8 cellular contexts compared by ENCODE assay signal in genomic region chr19:46976845-46977320, GRCh38. TPM values are rescaled to one million over a fixed set of nuclear protein-coding genes. Genes with fewer than 3 reads are reported as not detected.
DNase-seq lines count a peak whose midpoint lies in the region; ATAC-seq and TF ChIP-seq lines count a peak whose summit lies in the region.

No MANE protein-coding gene starts in this region.

- H3K27me3 Mint-ChIP-seq in T-helper 17 cell, result no peaks in the 10 kb centered on the region

- H2AFZ ChIP-seq in parathyroid adenoma (no peak overlapping the region), OCI-LY7 (ENCODE audit: low read length) (no peak overlapping the region)

- CTCF ChIA-PET in OCI-LY7 (lab: Charles Lee; ENCODE audit: unreplicated experiment), result no interaction called here

- BruUV-seq in OCI-LY7 (replicated peaks; lab: Mats Ljungman, UMichigan), result no TSS peak

- H4K20me1 ChIP-seq in OCI-LY7 (ENCODE audit: insufficient read depth, low read length), result no peaks in the 10 kb centered on the region

- no peaks in the 10 kb centered on the region for H3K36me3 Mint-ChIP-seq in T-helper 17 cell (ENCODE audit: low read depth)

- ATAC-seq in T-helper 17 cell, result no peak
- ATAC-seq in GM18870 (IDR thresholded peaks at IDR 0.05; ENCODE audit: unreplicated experiment), result no peak

- intact Hi-C loops in OCI-LY7 (cut with micrococcal nuclease; ENCODE audit: unreplicated experiment), result no loop called here

- H3K36me3 ChIP-seq in parathyroid adenoma (ENCODE audit: control insufficient read depth, insufficient read depth, low read length) (no peaks in the 10 kb centered on the region), OCI-LY7 (ENCODE audit: insufficient read depth, low read length) (no peaks in the 10 kb centered on the region; the same call in 1 of the 2 replicates)

- H3K9me3 ChIP-seq in T-helper 17 cell (ENCODE audit: control insufficient read depth, low read length, poor library complexity, severe bottlenecking) (no peaks in the 10 kb centered on the region), parathyroid adenoma (ENCODE audit: control insufficient read depth, low read length) (no peaks in the 10 kb centered on the region), OCI-LY7 (ENCODE audit: low read length) (no peaks in the 10 kb centered on the region)

- peak overlapping the region; percentile 81 for H3K27ac ChIP-seq in parathyroid adenoma
- H3K27ac ChIP-seq in OCI-LY7 (ENCODE audit: low read depth, low read length, poor library complexity, severe bottlenecking), result no peak overlapping the region

- no peak overlapping the region for H3K4me3 ChIP-seq in fibroblast of villous mesenchyme (ENCODE audit: low read depth, low read length)
- H3K4me3 ChIP-seq in parathyroid adenoma (ENCODE audit: low read depth, low read length), result peak overlapping the region; percentile 5
- H3K4me3 ChIP-seq in OCI-LY7 (ENCODE audit: low read depth, low read length, poor library complexity, severe bottlenecking), result no peak overlapping the region

- peaks cover 27% of the 10 kb centered on the region for H3K4me1 Mint-ChIP-seq in T-helper 17 cell

- POLR2A ChIA-PET in OCI-LY7 (lab: Charles Lee), result interaction anchor here (1.1 kb wide), 1 partner anchor 13 kb away, joined by 3 read pairs; no protein-coding TSS in a partner anchor

- TF ChIP-seq CTCF in fibroblast of villous mesenchyme (IDR thresholded peaks at IDR 0.05; ENCODE audit: insufficient read depth, low read depth, low read length), result no peak
- TF ChIP-seq CTCF in parathyroid adenoma (IDR thresholded peaks at IDR 0.05), result no peak
- no peak for TF ChIP-seq CTCF in OCI-LY7 (conservative IDR thresholded peaks at IDR 0.05; ENCODE audit: low read length)

- H3K27me3 ChIP-seq in parathyroid adenoma (ENCODE audit: control insufficient read depth, insufficient read depth, low read length), result no peaks in the 10 kb centered on the region

- peaks cover 36% of the 10 kb centered on the region for H3K4me1 ChIP-seq in parathyroid adenoma
- no peaks in the 10 kb centered on the region for H3K4me1 ChIP-seq in OCI-LY7 (ENCODE audit: insufficient read depth, low read length, poor library complexity, severe bottlenecking)

- no peaks in the 10 kb centered on the region for H3K9me2 ChIP-seq in OCI-LY7 (ENCODE audit: insufficient read depth, low read length)

- peak; percentile 98 for DNase-seq in Caki2 (ENCODE audit: low read depth)
- DNase-seq in T-helper 17 cell, result no peak
- peak; percentile 94 for DNase-seq in fibroblast of villous mesenchyme (ENCODE audit: low read depth)
- DNase-seq in OCI-LY7 (ENCODE audit: low spot score), result no peak
- no peak for DNase-seq in activated T-cell treated with anti-CD3 and anti-CD28 coated beads, Interleukin-2, amount 50 U/mL, for 48 hours
- DNase-seq in KBM-7, result no peak

- in situ Hi-C loops in Caki2 (cut with HindIII; ENCODE audit: low pct_unique_long_range_greater_than_20kb, low sequenced_read_pairs) (no loop called here), KBM-7 (cut with MboI; ENCODE audit: low pct_unique_long_range_greater_than_20kb, low sequenced_read_pairs) (no loop called here)

- no peak overlapping the region for H3K9ac ChIP-seq in parathyroid adenoma

- H3K4me3 Mint-ChIP-seq in T-helper 17 cell, result no peak overlapping the region

- H3K4me2 ChIP-seq in parathyroid adenoma (ENCODE audit: low read length) (peak overlapping the region; percentile 54), OCI-LY7 (ENCODE audit: low read length) (no peak overlapping the region)

- peaks cover 12% of the 10 kb centered on the region for H3K79me2 ChIP-seq in parathyroid adenoma
- H3K79me2 ChIP-seq in OCI-LY7 (ENCODE audit: insufficient read depth, low read depth, low read length), result no peaks in the 10 kb centered on the region

- peak overlapping the region; percentile 76 for H3K27ac Mint-ChIP-seq in T-helper 17 cell

RNA-seq across cellular contexts. Expression of gene NPAS1, which starts 42.8 kb away (rescaled TPM):
- total RNA-seq in Caki2 (2014; rRNA removed; shearing (Covaris generic); ENCODE audit: low replicate concordance), result 2.8 and 3.1 TPM in 2 replicates
- total RNA-seq in T-helper 17 cell (under 1 TPM; 0.47 to 0.76 TPM), fibroblast of villous mesenchyme (0.32 and 0.86 TPM in 2 replicates), OCI-LY7 (2022) (8.4 and 14.1 TPM in 2 replicates)
- 3.4 and 3.5 TPM in 2 replicates for total RNA-seq in OCI-LY7 (2014; rRNA removed; shearing (Covaris generic))

Comparison
In these comparisons a context has a peak if more than half of its experiments do, and no peak if none do; other contexts are left out.
1. DNase-seq: peak in Caki2 (single experiment) and fibroblast of villous mesenchyme (single experiment); none in T-helper 17 cell (0 of 3), OCI-LY7 (single experiment), activated T-cell treated with anti-CD3 and anti-CD28 coated beads, Interleukin-2, amount 50 U/mL, for 48 hours (0 of 2) and KBM-7 (single experiment).